Comparison of ENCODE assay signal across 14 cellular contexts in genomic region chr7:55344840-55345239, GRCh38. TPM values are rescaled to one million over a fixed set of nuclear protein-coding genes. Genes with fewer than 3 reads are reported as not detected.
DNase-seq lines count a peak whose midpoint lies in the region; ATAC-seq and TF ChIP-seq lines count a peak whose summit lies in the region.
"Had no signal": no experiment of that assay in that cellular context is flagged by ENCODE, and none has a peak within 500 bp of the region (broad histone marks: within the 10 kb centered on the region; RNA-seq: fewer than 3 reads in every experiment).

No MANE protein-coding gene starts in this region.

- dilution Hi-C loops in IMR-90 (cut with HindIII; ENCODE audit: low sequenced_read_pairs, unreplicated experiment), result no loop called here

- peak; percentile 43 for ATAC-seq in stimulated activated naive CD8-positive, alpha-beta T cell treated with anti-CD3 and anti-CD28 coated beads, Interleukin-15, amount 100 ng/mL, for 72 hours
- no peak for ATAC-seq in stimulated activated naive CD8-positive, alpha-beta T cell treated with anti-CD3 and anti-CD28 coated beads, Interleukin-15, Interleukin-2, amounts not matched to agents 100 U/mL and 50 U/mL, for 24 hours
- ATAC-seq in IMR-90 (ENCODE audit: low read depth) (no peak), GM18517 (IDR thresholded peaks at IDR 0.05; ENCODE audit: unreplicated experiment) (no peak)
- ATAC-seq: GM12878, HCT116 had no signal

- no peak overlapping the region for H2BK5ac ChIP-seq in IMR-90 (ENCODE audit: low read depth, low read length, poor library complexity, severe bottlenecking)

- POLR2A ChIA-PET in IMR-90 (lab: Charles Lee; ENCODE audit: unreplicated experiment), result no interaction called here

- no peak overlapping the region for H4K8ac ChIP-seq in IMR-90 (ENCODE audit: low read depth in 2 of 2, low read length in 2 of 2)

- H3K4me3 ChIP-seq in IMR-90 (ENCODE audit: insufficient read depth, low read depth, low read length) (no peak overlapping the region), testis (peak overlapping the region; percentile 40 to 47), MG63 (no peak overlapping the region)
- H3K4me3 ChIP-seq: BLaER1 treated with 17β-estradiol and CSF1 and Interleukin-3, amounts not matched to agents 10 nM and 100 nM; GM12878 had no signal

- H2BK15ac ChIP-seq in IMR-90 (ENCODE audit: low read depth, low read length), result no peak overlapping the region

- no peak overlapping the region for H2BK20ac ChIP-seq in IMR-90 (ENCODE audit: low read depth, low read length)

- H3K4me1 Mint-ChIP-seq in stimulated activated naive CD8-positive, alpha-beta T cell treated with anti-CD3 and anti-CD28 coated beads, Interleukin-15, amount 100 ng/mL, for 72 hours, result no peaks in the 10 kb centered on the region

- no peaks in the 10 kb centered on the region for H4K20me1 ChIP-seq in IMR-90 (ENCODE audit: insufficient read depth, low read length)
- H4K20me1 ChIP-seq: BLaER1 treated with 17β-estradiol and CSF1 and Interleukin-3, amounts not matched to agents 10 nM and 100 nM had no signal

- H3K18ac ChIP-seq in IMR-90 (ENCODE audit: low read depth, low read length), result no peak overlapping the region

- 68% methylated on average over 7 of the region's 46 CpGs; no CpG with 5 or more reads in 1 of the 2 experiments for WGBS in IMR-90 (ENCODE audit: extremely low coverage in 2 of 2, insufficient read length in 1 of 2), 2 experiments
- WGBS in testis, 2 donors, result 53 to 67% methylated on average over 6 to 37 of the region's 46 CpGs

- TF ChIP-seq CTCF in IMR-90 (conservative IDR thresholded peaks at IDR 0.05; ENCODE audit: low read depth, low read length) (no peak), testis (IDR thresholded peaks at IDR 0.05) (no peak)

- H3K4me3 Mint-ChIP-seq in stimulated activated naive CD8-positive, alpha-beta T cell treated with anti-CD3 and anti-CD28 coated beads, Interleukin-15, amount 100 ng/mL, for 72 hours, result no peak overlapping the region
- H3K4me3 Mint-ChIP-seq: CD4-positive, CD25-positive, alpha-beta regulatory T cell had no signal

- TF ChIP-seq RAD21 in IMR-90 (IDR thresholded peaks at IDR 0.05; ENCODE audit: low read length), result no peak

- H2AK9ac ChIP-seq in IMR-90 (replicated peaks; ENCODE audit: low read depth, low read length, poor library complexity), result no peak overlapping the region

- H3K9me3 ChIP-seq in IMR-90 (ENCODE audit: control insufficient read depth, insufficient read depth, low read length), result peaks cover 6% of the 10 kb centered on the region
- no peaks in the 10 kb centered on the region for H3K9me3 ChIP-seq in testis
- H3K9me3 ChIP-seq in MG63, result no peaks in the 10 kb centered on the region

- H3K4me1 ChIP-seq in IMR-90 (ENCODE audit: control insufficient read depth, insufficient read depth, low read length), result no peaks in the 10 kb centered on the region
- peaks cover 5% of the 10 kb centered on the region for H3K4me1 ChIP-seq in testis
- H3K4me1 ChIP-seq: BLaER1 treated with 17β-estradiol and CSF1 and Interleukin-3, amounts not matched to agents 10 nM and 100 nM had no signal

- H3K27me3 ChIP-seq in IMR-90 (ENCODE audit: control insufficient read depth, insufficient read depth, low read length), result peaks cover 3% of the 10 kb centered on the region
- no peaks in the 10 kb centered on the region for H3K27me3 ChIP-seq in testis
- no peaks in the 10 kb centered on the region for H3K27me3 ChIP-seq in MG63
- H3K27me3 ChIP-seq: BLaER1 treated with 17β-estradiol and CSF1 and Interleukin-3, amounts not matched to agents 10 nM and 100 nM had no signal

- peaks cover 25% of the 10 kb centered on the region for H3K27me3 Mint-ChIP-seq in stimulated activated naive CD8-positive, alpha-beta T cell treated with anti-CD3 and anti-CD28 coated beads, Interleukin-15, amount 100 ng/mL, for 72 hours

- BruUV-seq in IMR-90 (replicated peaks; lab: Mats Ljungman, UMichigan), result no TSS peak

- in situ Hi-C loops in IMR-90 (cut with MboI; ENCODE audit: low sequenced_read_pairs), result no loop called here

- no peaks in the 10 kb centered on the region for H3K9me3 Mint-ChIP-seq in stimulated activated naive CD8-positive, alpha-beta T cell treated with anti-CD3 and anti-CD28 coated beads, Interleukin-15, amount 100 ng/mL, for 72 hours
- H3K9me3 Mint-ChIP-seq: CD4-positive, CD25-positive, alpha-beta regulatory T cell had no signal

- TF ChIP-seq POLR2A in IMR-90 (IDR thresholded peaks at IDR 0.05; ENCODE audit: low read depth, low read length), result no peak
- TF ChIP-seq POLR2A in testis (IDR thresholded peaks at IDR 0.05), result no peak

- CTCF ChIA-PET in IMR-90 (lab: Yijun Ruan, JAX), result no interaction called here

- H3K56ac ChIP-seq in IMR-90 (ENCODE audit: extremely low read depth, insufficient read depth, low read length), result no peak overlapping the region

- H3K9me1 ChIP-seq in IMR-90 (ENCODE audit: insufficient read depth, low read length), result no peaks in the 10 kb centered on the region

- H3K36me3 ChIP-seq in IMR-90 (ENCODE audit: control insufficient read depth, insufficient read depth, low read length) (no peaks in the 10 kb centered on the region), testis (ENCODE audit: low read depth, missing control alignments) (no peaks in the 10 kb centered on the region), MG63 (no peaks in the 10 kb centered on the region)
- H3K36me3 ChIP-seq: BLaER1 treated with 17β-estradiol and CSF1 and Interleukin-3, amounts not matched to agents 10 nM and 100 nM had no signal

- intact Hi-C loops in IMR-90 (cut with micrococcal nuclease), result no loop called here
- intact Hi-C loops in testis (cut with DNase I; ENCODE audit: low total_unique reads), result no loop called here

- H3K4me2 ChIP-seq in IMR-90 (ENCODE audit: low read depth, low read length), result no peak overlapping the region
- H3K4me2 ChIP-seq: BLaER1 treated with 17β-estradiol and CSF1 and Interleukin-3, amounts not matched to agents 10 nM and 100 nM had no signal

- no peak overlapping the region for H2AK5ac ChIP-seq in IMR-90 (ENCODE audit: low read depth, low read length)

- H3K4ac ChIP-seq in IMR-90 (ENCODE audit: low read depth, low read length), result no peak overlapping the region

- DNase-seq in stimulated activated naive CD8-positive, alpha-beta T cell treated with anti-CD3 and anti-CD28 coated beads, Interleukin-15, amount 100 ng/mL, for 72 hours, result no peak
- no peak for DNase-seq in stimulated activated naive CD8-positive, alpha-beta T cell treated with anti-CD3 and anti-CD28 coated beads, Interleukin-15, Interleukin-2, amounts not matched to agents 100 U/mL and 50 U/mL, for 24 hours
- DNase-seq in IMR-90, result no peak
- peak; percentile 3 for DNase-seq in left kidney (ENCODE audit: low read depth, low spot score)
- DNase-seq in testis, result peak; percentile 54
- DNase-seq in activated CD4-positive, CD25-positive, alpha-beta regulatory T cell (lab: John Stamatoyannopoulos, UW), result no peak
- DNase-seq in MG63, result no peak
- DNase-seq: ACHN; CD4-positive, CD25-positive, alpha-beta regulatory T cell; DMS53 had no signal

- no peak overlapping the region for H3K14ac ChIP-seq in IMR-90 (replicated peaks; ENCODE audit: low read depth, low read length)

- no peak overlapping the region for H4K91ac ChIP-seq in IMR-90 (ENCODE audit: insufficient read depth, low read depth, low read length)

- H2BK120ac ChIP-seq in IMR-90 (ENCODE audit: low read depth, low read length), result no peak overlapping the region

- H3K9ac ChIP-seq in IMR-90 (ENCODE audit: low read depth, low read length), result no peak overlapping the region
- H3K9ac ChIP-seq: BLaER1 treated with 17β-estradiol and CSF1 and Interleukin-3, amounts not matched to agents 10 nM and 100 nM had no signal

- H3K79me1 ChIP-seq in IMR-90 (ENCODE audit: low read depth in 1 of 2, low read length in 2 of 2), result no peaks in the 10 kb centered on the region

- no peak overlapping the region for H3K27ac Mint-ChIP-seq in stimulated activated naive CD8-positive, alpha-beta T cell treated with anti-CD3 and anti-CD28 coated beads, Interleukin-15, amount 100 ng/mL, for 72 hours
- H3K27ac Mint-ChIP-seq: CD4-positive, CD25-positive, alpha-beta regulatory T cell had no signal

- H3K27ac ChIP-seq in IMR-90 (ENCODE audit: insufficient read depth, low read length), result no peak overlapping the region
- H3K27ac ChIP-seq in testis, result no peak overlapping the region
- H3K27ac ChIP-seq: BLaER1 treated with 17β-estradiol and CSF1 and Interleukin-3, amounts not matched to agents 10 nM and 100 nM had no signal

- H2AFZ ChIP-seq in IMR-90 (replicated peaks; ENCODE audit: low read length, poor library complexity), result peak overlapping the region; percentile 51

- no peak overlapping the region for H3K23ac ChIP-seq in IMR-90 (ENCODE audit: low read depth, low read length)

- no peak overlapping the region for H4K5ac ChIP-seq in IMR-90 (ENCODE audit: low read depth, low read length)

TF ChIP-seq in IMR-90, 13 proteins besides CTCF, POLR2A, EP300 and RAD21 (continues in another document):
- TF ChIP-seq SMC3 (IDR thresholded peaks at IDR 0.05; ENCODE audit: low read depth, low read length) (no peak), MXI1 (IDR thresholded peaks at IDR 0.05; ENCODE audit: borderline replicate concordance, low read depth, low read length) (no peak), FOS (IDR thresholded peaks at IDR 0.05; ENCODE audit: low read depth, low read length) (no peak), BHLHE40 (IDR thresholded peaks at IDR 0.05; ENCODE audit: low read depth, low read length) (no peak)
- TF ChIP-seq, protein P1, sequence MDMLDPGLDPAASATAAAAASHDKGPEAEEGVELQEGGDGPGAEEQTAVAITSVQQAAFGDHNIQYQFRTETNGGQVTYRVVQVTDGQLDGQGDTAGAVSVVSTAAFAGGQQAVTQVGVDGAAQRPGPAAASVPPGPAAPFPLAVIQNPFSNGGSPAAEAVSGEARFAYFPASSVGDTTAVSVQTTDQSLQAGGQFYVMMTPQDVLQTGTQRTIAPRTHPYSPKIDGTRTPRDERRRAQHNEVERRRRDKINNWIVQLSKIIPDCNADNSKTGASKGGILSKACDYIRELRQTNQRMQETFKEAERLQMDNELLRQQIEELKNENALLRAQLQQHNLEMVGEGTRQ (IDR thresholded peaks at IDR 0.05; ENCODE audit: low read depth, low read length), result no peak

RNA-seq across cellular contexts. Expression of gene LANCL2, which starts 20.3 kb away (rescaled TPM):
- 17.9 and 20.0 TPM in 2 replicates for total RNA-seq in IMR-90 (2012; rRNA removed)
- polyA plus RNA-seq in IMR-90 (2012; rRNA removed), result 11.7 and 13.6 TPM in 2 replicates
- 10.8 and 18.3 TPM in 2 replicates for polyA plus RNA-seq in IMR-90 (2012; cell fraction: cytosol; rRNA removed)
- 12.2 and 25.0 TPM in 2 replicates for polyA plus RNA-seq in IMR-90 (2012; cell fraction: nucleus; rRNA removed; ENCODE audit: low replicate concordance)
- 10 to 100 TPM; 49.0 to 50.5 TPM for total RNA-seq in testis
- 59.7 TPM for polyA plus RNA-seq in testis (ENCODE audit: insufficient read depth, low read depth, low replicate concordance)
- 13.8 and 25.6 TPM in 2 replicates for total RNA-seq in MG63 (2014; rRNA removed; shearing (Covaris generic); ENCODE audit: low replicate concordance)

Comparison
In these comparisons a context has a peak if more than half of its experiments do, and no peak if none do; other contexts are left out.
1. DNase-seq: peak in left kidney (single experiment) and testis (single experiment); none in stimulated activated naive CD8-positive, alpha-beta T cell treated with anti-CD3 and anti-CD28 coated beads, Interleukin-15, amount 100 ng/mL, for 72 hours (0 of 2), stimulated activated naive CD8-positive, alpha-beta T cell treated with anti-CD3 and anti-CD28 coated beads, Interleukin-15, Interleukin-2, amounts not matched to agents 100 U/mL and 50 U/mL, for 24 hours (single experiment), IMR-90 (single experiment), activated CD4-positive, CD25-positive, alpha-beta regulatory T cell (0 of 4) and MG63 (single experiment).
2. H3K4me3 ChIP-seq: peak in testis (2 of 2); none in IMR-90 (single experiment) and MG63 (single experiment).